Comparison of ENCODE assay signal across 1 cellular context in the genomic region with DNA sequence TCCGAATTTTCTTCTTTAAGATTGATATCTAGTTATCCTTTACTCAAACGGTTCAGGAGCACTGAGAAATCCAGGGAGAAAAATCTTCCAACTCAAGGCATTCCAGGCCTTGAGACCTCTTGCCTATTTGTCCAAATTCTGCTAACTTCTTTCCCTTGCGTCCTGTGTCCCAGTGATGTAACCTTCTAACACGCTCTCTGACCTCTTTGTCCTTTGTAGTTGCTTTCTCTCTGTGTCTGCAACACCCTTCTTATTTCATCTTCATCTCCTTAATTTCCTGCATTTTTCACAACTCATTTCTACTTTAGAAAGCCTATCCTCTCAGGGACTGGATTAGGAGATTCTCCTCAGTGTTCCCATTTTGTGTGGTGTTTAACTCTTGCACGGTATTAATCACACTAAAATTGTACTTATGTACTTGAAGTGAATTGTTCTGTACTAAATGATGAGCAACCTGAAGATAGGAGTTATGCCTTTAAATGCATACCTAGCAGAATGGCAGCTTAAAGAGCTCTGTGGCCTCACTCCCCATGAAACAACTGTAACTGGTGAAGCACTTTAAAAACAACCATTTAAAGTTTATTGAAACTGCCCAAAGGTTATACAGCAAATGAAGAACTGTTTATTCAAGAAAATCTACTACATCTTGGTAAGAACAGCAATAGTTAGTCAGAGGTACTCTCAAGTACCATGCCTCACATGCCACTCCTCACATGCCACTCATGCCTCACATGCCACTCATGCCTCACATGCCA.
TF ChIP-seq lines count a peak whose summit lies in the region.

No MANE protein-coding gene starts in this region.

TF ChIP-seq in HCT116, 20 proteins besides CTCF, POLR2A, EP300 and RAD21 (continued from another document):
- TF ChIP-seq, protein P1, sequence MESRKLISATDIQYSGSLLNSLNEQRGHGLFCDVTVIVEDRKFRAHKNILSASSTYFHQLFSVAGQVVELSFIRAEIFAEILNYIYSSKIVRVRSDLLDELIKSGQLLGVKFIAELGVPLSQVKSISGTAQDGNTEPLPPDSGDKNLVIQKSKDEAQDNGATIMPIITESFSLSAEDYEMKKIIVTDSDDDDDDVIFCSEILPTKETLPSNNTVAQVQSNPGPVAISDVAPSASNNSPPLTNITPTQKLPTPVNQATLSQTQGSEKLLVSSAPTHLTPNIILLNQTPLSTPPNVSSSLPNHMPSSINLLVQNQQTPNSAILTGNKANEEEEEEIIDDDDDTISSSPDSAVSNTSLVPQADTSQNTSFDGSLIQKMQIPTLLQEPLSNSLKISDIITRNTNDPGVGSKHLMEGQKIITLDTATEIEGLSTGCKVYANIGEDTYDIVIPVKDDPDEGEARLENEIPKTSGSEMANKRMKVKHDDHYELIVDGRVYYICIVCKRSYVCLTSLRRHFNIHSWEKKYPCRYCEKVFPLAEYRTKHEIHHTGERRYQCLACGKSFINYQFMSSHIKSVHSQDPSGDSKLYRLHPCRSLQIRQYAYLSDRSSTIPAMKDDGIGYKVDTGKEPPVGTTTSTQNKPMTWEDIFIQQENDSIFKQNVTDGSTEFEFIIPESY (IDR thresholded peaks at IDR 0.05; ENCODE audit: extremely low read depth, insufficient replicate concordance, low read length): no peak
- TF ChIP-seq POLR2AphosphoS5 (IDR thresholded peaks at IDR 0.05; ENCODE audit: low read depth, low read length) (no peak), SIN3A (IDR thresholded peaks at IDR 0.05; ENCODE audit: low read depth) (no peak), JUND (IDR thresholded peaks at IDR 0.05) (no peak), FOSL1 (IDR thresholded peaks at IDR 0.05; ENCODE audit: low read depth) (no peak), EZH2 (IDR thresholded peaks at IDR 0.05) (no peak), YY1 (IDR thresholded peaks at IDR 0.05; ENCODE audit: extremely low read depth, insufficient replicate concordance, low read depth, low read length) (no peak), EGR1 (IDR thresholded peaks at IDR 0.05; ENCODE audit: low read depth) (no peak)
